Comparison of ENCODE assay signal across 10 cellular contexts in the genomic region with DNA sequence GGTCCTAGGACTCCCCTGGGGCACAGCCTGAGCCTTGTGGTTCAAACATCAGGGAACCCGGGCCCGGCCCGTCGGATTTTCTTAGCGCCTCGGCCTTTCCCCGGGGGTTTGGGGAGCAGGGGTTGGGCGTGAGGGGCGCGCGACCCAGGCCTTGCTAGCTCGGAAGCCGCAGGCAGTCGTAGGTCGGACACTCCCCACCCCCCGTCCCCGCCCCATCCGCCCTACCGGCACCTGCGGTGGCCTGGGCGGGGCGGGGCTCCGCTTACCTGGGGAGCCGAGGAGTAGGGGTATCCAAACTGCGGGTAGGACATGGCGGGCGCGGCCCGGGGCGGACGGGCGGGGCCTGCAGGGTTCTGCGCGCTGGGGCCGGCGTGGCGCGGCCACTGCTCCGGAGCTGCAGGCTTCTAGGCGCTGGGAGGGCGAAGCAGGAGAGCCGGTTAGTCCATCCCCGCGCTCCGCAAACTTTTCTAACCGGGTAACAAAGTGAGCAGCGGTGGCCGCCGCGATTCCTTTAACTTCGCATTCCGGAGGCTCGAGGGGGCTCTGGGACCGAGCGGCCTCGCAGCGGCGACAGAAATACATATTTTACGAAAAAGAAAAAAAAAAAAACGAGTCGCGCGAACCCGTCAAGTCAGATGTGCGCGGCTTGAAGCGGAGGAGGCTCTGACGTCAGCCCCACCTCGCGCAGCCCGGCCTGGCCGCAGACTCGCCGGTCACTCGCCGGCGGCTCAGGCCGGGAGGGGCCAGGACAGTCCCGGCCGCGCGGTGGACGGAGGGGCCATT. TPM values are rescaled to one million over a fixed set of nuclear protein-coding genes. Genes with fewer than 3 reads are reported as not detected.
DNase-seq lines count a peak whose midpoint lies in the region; ATAC-seq and TF ChIP-seq lines count a peak whose summit lies in the region.
"Had no signal": no experiment of that assay in that cellular context is flagged by ENCODE, and none has a peak within 500 bp of the region (broad histone marks: within the 10 kb centered on the region; RNA-seq: fewer than 3 reads in every experiment).

A gene (minus strand): TSS at position 589 of the 783 bp plus-strand sequence. CDS start 278 bp downstream, at position 311.

- H3K79me2 ChIP-seq in hepatocyte: no peaks in the 10 kb centered on the region

- no peak for TF ChIP-seq CTCF in HEK293 (tag by site-specific recombination; IDR thresholded peaks at IDR 0.05)
- TF ChIP-seq CTCF in hepatocyte (IDR thresholded peaks at IDR 0.05; ENCODE audit: poor library complexity): no peak

- H3K9me2 ChIP-seq in hepatocyte (replicated peaks; ENCODE audit: insufficient read depth): no peaks in the 10 kb centered on the region

- H3K4me3 Mint-ChIP-seq in activated naive CD8-positive, alpha-beta T cell treated with anti-CD3 and anti-CD28 coated beads for 36 hours: peak within 1 kb of the TSS; percentile 40

- no peak within 1 kb of the TSS for H3K27ac Mint-ChIP-seq in activated naive CD8-positive, alpha-beta T cell treated with anti-CD3 and anti-CD28 coated beads for 36 hours

- no peak for DNase-seq in activated naive CD8-positive, alpha-beta T cell treated with anti-CD3 and anti-CD28 coated beads for 36 hours
- no peak for DNase-seq in hepatocyte (ENCODE audit: low spot score)
- DNase-seq in NCI-H1694 (lab: John Stamatoyannopoulos, UW): no peak
- no peak for DNase-seq in NCI-H2107 (lab: John Stamatoyannopoulos, UW)
- DNase-seq: activated gamma-delta T cell had no signal

- H3K4me3 ChIP-seq in HEK293 (ENCODE audit: low read depth, low read length) (peak within 1 kb of the TSS; percentile 36), hepatocyte (no peak within 1 kb of the TSS), skeletal muscle satellite cell (ENCODE audit: low read length) (peak within 1 kb of the TSS; percentile 52)
- H3K4me3 ChIP-seq: PC-9 had no signal

- H3K4me1 Mint-ChIP-seq in activated naive CD8-positive, alpha-beta T cell treated with anti-CD3 and anti-CD28 coated beads for 36 hours: peaks cover 11% of the 10 kb centered on the region

- H3K4me2 ChIP-seq in hepatocyte (peak within 1 kb of the TSS; percentile 81), skeletal muscle satellite cell (ENCODE audit: low read length) (peak within 1 kb of the TSS; percentile 77)
- H3K4me2 ChIP-seq: PC-9 had no signal

- H3K4me1 ChIP-seq in HEK293 (ENCODE audit: control insufficient read depth, insufficient read depth, low read length): peaks cover 5% of the 10 kb centered on the region
- H3K4me1 ChIP-seq in hepatocyte (ENCODE audit: insufficient read depth): peaks cover 16% of the 10 kb centered on the region
- peaks cover 8% of the 10 kb centered on the region for H3K4me1 ChIP-seq in skeletal muscle satellite cell (ENCODE audit: control insufficient read depth, insufficient read depth, low read length)

- H3K9me3 ChIP-seq in HEK293 (ENCODE audit: control insufficient read depth, insufficient read depth, low read depth, low read length): no peaks in the 10 kb centered on the region
- no peaks in the 10 kb centered on the region for H3K9me3 ChIP-seq in hepatocyte (ENCODE audit: low read depth)
- no peaks in the 10 kb centered on the region for H3K9me3 ChIP-seq in skeletal muscle satellite cell (replicated peaks; ENCODE audit: low read length)

- H3K9ac ChIP-seq in skeletal muscle satellite cell (ENCODE audit: low read depth, low read length): no peak within 1 kb of the TSS

- peaks cover 2% of the 10 kb centered on the region for H4K20me1 ChIP-seq in hepatocyte (ENCODE audit: insufficient read depth, poor library complexity, severe bottlenecking)

- CTCF ChIA-PET in HEK293 (lab: Yijun Ruan, JAX): interaction anchor here (0.6 kb wide), 2 partner anchors 207 to 399 kb away, joined by 3 to 5 read pairs; no protein-coding TSS in a partner anchor

- H2AFZ ChIP-seq in hepatocyte: peak within 1 kb of the TSS; percentile 66
- H2AFZ ChIP-seq: PC-9 had no signal

- H3K27ac ChIP-seq in HEK293 (ENCODE audit: extremely low read depth, low read depth, low read length): no peak within 1 kb of the TSS
- no peak within 1 kb of the TSS for H3K27ac ChIP-seq in hepatocyte
- H3K27ac ChIP-seq: PC-9 had no signal

- no peak for ATAC-seq in GM18861 (IDR thresholded peaks at IDR 0.05; ENCODE audit: unreplicated experiment)

- H3K27me3 ChIP-seq in hepatocyte: peaks cover 95% of the 10 kb centered on the region
- peaks cover 49% of the 10 kb centered on the region for H3K27me3 ChIP-seq in skeletal muscle satellite cell (ENCODE audit: control insufficient read depth, insufficient read depth, low read length)

- 2% methylated on average over 35 of the region's 83 CpGs for WGBS in hepatocyte (ENCODE audit: low lambda C conversion rate, missing lambda C conversion rate)

- H3K9me3 Mint-ChIP-seq in activated naive CD8-positive, alpha-beta T cell treated with anti-CD3 and anti-CD28 coated beads for 36 hours: no peaks in the 10 kb centered on the region

- H3K36me3 ChIP-seq in HEK293 (ENCODE audit: control insufficient read depth in 2 of 2, insufficient read depth in 1 of 2, low read length in 2 of 2) (peaks cover 0 to 19% of the 10 kb centered on the region in 2 experiments; a peak in 1 of 3 replicates), hepatocyte (replicated peaks; ENCODE audit: insufficient read depth, low read depth) (no peaks in the 10 kb centered on the region), skeletal muscle satellite cell (ENCODE audit: insufficient read depth, low read length) (no peaks in the 10 kb centered on the region)

- H3K27me3 Mint-ChIP-seq in activated naive CD8-positive, alpha-beta T cell treated with anti-CD3 and anti-CD28 coated beads for 36 hours: peaks cover 74% of the 10 kb centered on the region

- no peaks in the 10 kb centered on the region for H3K36me3 Mint-ChIP-seq in activated naive CD8-positive, alpha-beta T cell treated with anti-CD3 and anti-CD28 coated beads for 36 hours

- POLR2A ChIA-PET in HEK293 (lab: Yijun Ruan, JAX): no interaction called here

TF ChIP-seq in HEK293, 187 proteins besides CTCF, POLR2A, EP300 and RAD21:
- TF ChIP-seq ZNF112 (tag by site-specific recombination; IDR thresholded peaks at IDR 0.05) (no peak), ZNF76 (tag by site-specific recombination; IDR thresholded peaks at IDR 0.05; ENCODE audit: borderline replicate concordance, low read depth) (no peak), KLF8 (tag by site-specific recombination; IDR thresholded peaks at IDR 0.05) (0 out of 2 replicates have a peak, but pooled peaks have one; percentile 9), ZNF629 (tag by site-specific recombination; IDR thresholded peaks at IDR 0.05) (peak; percentile 62), ZNF221 (tag by site-specific recombination; IDR thresholded peaks at IDR 0.05; ENCODE audit: borderline replicate concordance) (no peak), GFI1B (tag by site-specific recombination; IDR thresholded peaks at IDR 0.05) (no peak), ZBTB21 (tag by site-specific recombination; IDR thresholded peaks at IDR 0.05) (peak; percentile 19; the same call in 1 of the 2 replicates), ZNF140 (tag by site-specific recombination; IDR thresholded peaks at IDR 0.05) (no peak), FEZF1 (tag by site-specific recombination; IDR thresholded peaks at IDR 0.05) (peak; percentile 16; the same call in 1 of the 2 replicates), ZBTB17 (tag by site-specific recombination; IDR thresholded peaks at IDR 0.05) (no peak)
- TF ChIP-seq, protein P1, sequence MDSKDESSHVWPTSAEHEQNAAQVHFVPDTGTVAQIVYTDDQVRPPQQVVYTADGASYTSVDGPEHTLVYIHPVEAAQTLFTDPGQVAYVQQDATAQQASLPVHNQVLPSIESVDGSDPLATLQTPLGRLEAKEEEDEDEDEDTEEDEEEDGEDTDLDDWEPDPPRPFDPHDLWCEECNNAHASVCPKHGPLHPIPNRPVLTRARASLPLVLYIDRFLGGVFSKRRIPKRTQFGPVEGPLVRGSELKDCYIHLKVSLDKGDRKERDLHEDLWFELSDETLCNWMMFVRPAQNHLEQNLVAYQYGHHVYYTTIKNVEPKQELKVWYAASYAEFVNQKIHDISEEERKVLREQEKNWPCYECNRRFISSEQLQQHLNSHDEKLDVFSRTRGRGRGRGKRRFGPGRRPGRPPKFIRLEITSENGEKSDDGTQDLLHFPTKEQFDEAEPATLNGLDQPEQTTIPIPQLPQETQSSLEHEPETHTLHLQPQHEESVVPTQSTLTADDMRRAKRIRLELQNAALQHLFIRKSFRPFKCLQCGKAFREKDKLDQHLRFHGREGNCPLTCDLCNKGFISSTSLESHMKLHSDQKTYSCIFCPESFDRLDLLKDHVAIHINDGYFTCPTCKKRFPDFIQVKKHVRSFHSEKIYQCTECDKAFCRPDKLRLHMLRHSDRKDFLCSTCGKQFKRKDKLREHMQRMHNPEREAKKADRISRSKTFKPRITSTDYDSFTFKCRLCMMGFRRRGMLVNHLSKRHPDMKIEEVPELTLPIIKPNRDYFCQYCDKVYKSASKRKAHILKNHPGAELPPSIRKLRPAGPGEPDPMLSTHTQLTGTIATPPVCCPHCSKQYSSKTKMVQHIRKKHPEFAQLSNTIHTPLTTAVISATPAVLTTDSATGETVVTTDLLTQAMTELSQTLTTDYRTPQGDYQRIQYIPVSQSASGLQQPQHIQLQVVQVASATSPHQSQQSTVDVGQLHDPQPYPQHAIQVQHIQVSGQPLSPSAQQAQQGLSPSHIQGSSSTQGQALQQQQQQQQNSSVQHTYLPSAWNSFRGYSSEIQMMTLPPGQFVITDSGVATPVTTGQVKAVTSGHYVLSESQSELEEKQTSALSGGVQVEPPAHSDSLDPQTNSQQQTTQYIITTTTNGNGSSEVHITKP (tag by site-specific recombination; IDR thresholded peaks at IDR 0.05): no peak
- TF ChIP-seq, protein P2, sequence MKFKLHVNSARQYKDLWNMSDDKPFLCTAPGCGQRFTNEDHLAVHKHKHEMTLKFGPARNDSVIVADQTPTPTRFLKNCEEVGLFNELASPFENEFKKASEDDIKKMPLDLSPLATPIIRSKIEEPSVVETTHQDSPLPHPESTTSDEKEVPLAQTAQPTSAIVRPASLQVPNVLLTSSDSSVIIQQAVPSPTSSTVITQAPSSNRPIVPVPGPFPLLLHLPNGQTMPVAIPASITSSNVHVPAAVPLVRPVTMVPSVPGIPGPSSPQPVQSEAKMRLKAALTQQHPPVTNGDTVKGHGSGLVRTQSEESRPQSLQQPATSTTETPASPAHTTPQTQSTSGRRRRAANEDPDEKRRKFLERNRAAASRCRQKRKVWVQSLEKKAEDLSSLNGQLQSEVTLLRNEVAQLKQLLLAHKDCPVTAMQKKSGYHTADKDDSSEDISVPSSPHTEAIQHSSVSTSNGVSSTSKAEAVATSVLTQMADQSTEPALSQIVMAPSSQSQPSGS (tag by site-specific recombination; IDR thresholded peaks at IDR 0.05; ENCODE audit: low read depth): peak; percentile 60

RNA-seq across cellular contexts. Expression of the gene that starts here (rescaled TPM):
- total RNA-seq in activated naive CD8-positive, alpha-beta T cell treated with anti-CD3 and anti-CD28 coated beads for 36 hours: not detected
- not detected in 2 replicates for total RNA-seq in hepatocyte
- not detected in 2 replicates for polyA plus RNA-seq in hepatocyte
- under 0.01 and 0.22 TPM in 2 replicates for total RNA-seq in skeletal muscle satellite cell (2012; rRNA removed)
- total RNA-seq: mesenteric fat pad, PC-9 had no signal
